8 cellular contexts compared by ENCODE assay signal in the genomic region with DNA sequence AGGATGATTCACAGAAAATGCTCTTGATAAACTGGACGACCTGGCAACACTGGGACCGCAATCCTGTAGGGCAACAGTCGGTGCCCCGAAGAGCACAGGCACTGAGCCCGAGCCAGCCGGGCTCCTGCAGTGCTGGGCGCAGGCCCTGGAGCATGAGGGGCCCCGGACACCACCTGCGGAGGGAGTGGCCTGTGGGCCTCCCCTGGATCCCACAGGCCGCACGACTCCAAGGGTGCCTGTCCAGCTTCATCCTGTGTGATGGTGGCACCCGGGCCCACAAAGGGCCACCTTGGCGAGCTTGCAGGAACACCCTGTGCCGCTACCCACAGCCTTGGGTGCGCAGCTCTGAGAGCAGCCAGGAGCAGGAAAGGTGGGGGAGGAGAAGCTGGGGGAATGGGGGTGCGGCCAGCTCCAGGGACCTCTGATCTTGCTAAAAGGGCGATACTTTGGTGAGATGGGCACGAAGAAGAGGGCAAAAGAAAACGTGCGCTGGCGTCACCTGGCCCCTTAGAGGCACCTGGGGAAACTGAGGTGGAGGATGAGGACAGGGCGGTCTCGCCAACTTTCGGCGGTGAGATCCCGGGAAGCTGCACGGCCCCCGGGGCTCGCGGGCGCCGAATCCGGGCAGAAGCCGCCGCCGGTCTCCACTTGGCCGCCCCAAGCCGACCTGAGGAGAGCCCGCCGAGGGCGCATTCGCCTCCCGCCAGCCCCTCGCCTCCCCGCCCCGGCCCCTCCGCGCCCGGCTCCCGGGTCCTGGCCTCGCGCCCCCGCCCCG. TPM values are rescaled to one million over a fixed set of nuclear protein-coding genes. Genes with fewer than 3 reads are reported as not detected.
A peak's percentile ranks its signal among the peaks of the same experiment; 100 is the strongest.
DNase-seq lines count a peak whose midpoint lies in the region; ATAC-seq and TF ChIP-seq lines count a peak whose summit lies in the region.

No MANE protein-coding gene starts in this region.

- peak overlapping the region; percentile 68 for H3K9ac ChIP-seq in SK-N-SH

- H3K79me2 ChIP-seq in SK-N-SH (ENCODE audit: insufficient read depth), result peaks cover 42% of the 10 kb centered on the region

- no peak overlapping the region for H2AFZ ChIP-seq in SK-N-SH (ENCODE audit: low read depth)

- no peak for TF ChIP-seq RAD21 in SK-N-SH (IDR thresholded peaks at IDR 0.05; ENCODE audit: low read length)

- no peaks in the 10 kb centered on the region for H3K27me3 Mint-ChIP-seq in central memory CD8-positive, alpha-beta T cell

- H3K9me3 Mint-ChIP-seq in central memory CD8-positive, alpha-beta T cell, result no peaks in the 10 kb centered on the region
- no peaks in the 10 kb centered on the region for H3K9me3 Mint-ChIP-seq in stimulated activated effector memory CD8-positive, alpha-beta T cell treated with anti-CD3 and anti-CD28 coated beads, Interleukin-12 subunit alpha, Interleukin-12 subunit beta, amount 100 ng/mL, for 72 hours

- H3K36me3 Mint-ChIP-seq in central memory CD8-positive, alpha-beta T cell (ENCODE audit: insufficient read depth), result peaks cover 12% of the 10 kb centered on the region
- H3K36me3 Mint-ChIP-seq in stimulated activated effector memory CD8-positive, alpha-beta T cell treated with anti-CD3 and anti-CD28 coated beads, Interleukin-12 subunit alpha, Interleukin-12 subunit beta, amount 100 ng/mL, for 72 hours, result peaks cover 32% of the 10 kb centered on the region

- H3K9me3 ChIP-seq in SK-N-SH (no peaks in the 10 kb centered on the region), left lung (no peaks in the 10 kb centered on the region)

- H3K27me3 ChIP-seq in SK-N-SH (ENCODE audit: insufficient read depth), result no peaks in the 10 kb centered on the region
- no peaks in the 10 kb centered on the region for H3K27me3 ChIP-seq in left lung

- H4K20me1 ChIP-seq in SK-N-SH (ENCODE audit: insufficient read depth), result peaks cover 16% of the 10 kb centered on the region; the same call in 1 of the 2 replicates

- H3F3A ChIP-seq in SK-N-SH (replicated peaks; ENCODE audit: insufficient read depth), result no peaks in the 10 kb centered on the region

- CTCF ChIA-PET in SK-N-SH (lab: Yijun Ruan, JAX), result interaction anchor here (0.7 to 2.3 kb wide), 9 partner anchors 9 to 184 kb away, joined by 3 to 16 read pairs (median 5); no protein-coding TSS in a partner anchor

- intact Hi-C loops in left lung (cut with DNase I), result loop anchor here in 1 of 2 donors (10.0 kb wide), 1 partner anchor 142 kb away; no protein-coding TSS in a partner anchor

- POLR2A ChIA-PET in SK-N-SH (lab: Yijun Ruan, JAX), result interaction anchor here (0.6 to 0.7 kb wide), 2 partner anchors 15 to 269 kb away, joined by 3 read pairs; no protein-coding TSS in a partner anchor

- peaks cover 14% of the 10 kb centered on the region for H3K4me1 Mint-ChIP-seq in central memory CD8-positive, alpha-beta T cell
- H3K4me1 Mint-ChIP-seq in stimulated activated effector memory CD8-positive, alpha-beta T cell treated with anti-CD3 and anti-CD28 coated beads, Interleukin-12 subunit alpha, Interleukin-12 subunit beta, amount 100 ng/mL, for 72 hours, result peaks cover 9% of the 10 kb centered on the region

- peak overlapping the region; percentile 69 for H3K27ac Mint-ChIP-seq in central memory CD8-positive, alpha-beta T cell (ENCODE audit: low read depth)
- H3K27ac Mint-ChIP-seq in stimulated activated effector memory CD8-positive, alpha-beta T cell treated with anti-CD3 and anti-CD28 coated beads, Interleukin-12 subunit alpha, Interleukin-12 subunit beta, amount 100 ng/mL, for 72 hours, result peak overlapping the region; percentile 64

- no peaks in the 10 kb centered on the region for H3K9me2 ChIP-seq in SK-N-SH

- H3K4me3 ChIP-seq in SK-N-SH (ENCODE audit: low read depth in 2 of 2, low read length in 1 of 2) (peak overlapping the region; percentile 56 to 76), left lung (peak overlapping the region; percentile 53 to 68)

- H3K4me2 ChIP-seq in SK-N-SH, result peak overlapping the region; percentile 98

- no peak for TF ChIP-seq EP300 in SK-N-SH (IDR thresholded peaks at IDR 0.05; ENCODE audit: borderline replicate concordance in 1 of 2, low read depth in 1 of 2, low read length in 1 of 2)

- H3K4me1 ChIP-seq in SK-N-SH (ENCODE audit: control insufficient read depth in 1 of 2, insufficient read depth in 2 of 2, low read depth in 1 of 2, low read length in 1 of 2) (peaks cover 0 to 9% of the 10 kb centered on the region in 2 experiments; a peak in 2 of 4 replicates), left lung (peaks cover 0 to 32% of the 10 kb centered on the region in 2 donors)

- H3K36me3 ChIP-seq in SK-N-SH (replicated peaks in 1 of 2; ENCODE audit: control insufficient read depth in 1 of 2, insufficient read depth in 2 of 2, low read length in 1 of 2) (peaks cover 20 to 28% of the 10 kb centered on the region in 2 experiments), left lung (peaks cover 0 to 28% of the 10 kb centered on the region in 2 donors)

- DNase-seq in GM03348 (ENCODE audit: low spot score) (peak; percentile 72), SK-N-SH (peak; percentile 79), left lung (peak; percentile 44 to 82), inferior parietal cortex (ENCODE audit: extremely low spot score) (no peak)
- DNase-seq in central memory CD8-positive, alpha-beta T cell (ENCODE audit: low spot score in 2 of 2), result no peak
- DNase-seq in stimulated activated effector memory CD8-positive, alpha-beta T cell treated with anti-CD3 and anti-CD28 coated beads, Interleukin-12 subunit alpha, Interleukin-12 subunit beta, amount 100 ng/mL, for 72 hours (ENCODE audit: low spot score in 2 of 2), result peak in 1 of 2 donors; percentile 63

- ATAC-seq in HG02763 (IDR thresholded peaks at IDR 0.05; ENCODE audit: unreplicated experiment), result peak; percentile 3
- peak; percentile 11 for ATAC-seq in central memory CD8-positive, alpha-beta T cell (replicated peaks; ENCODE audit: extremely low read depth, poor library complexity, severe bottlenecking)
- ATAC-seq in left lung, result peak; percentile 35
- ATAC-seq in stimulated activated effector memory CD8-positive, alpha-beta T cell treated with anti-CD3 and anti-CD28 coated beads, Interleukin-12 subunit alpha, Interleukin-12 subunit beta, amount 100 ng/mL, for 72 hours, result peak; percentile 54
- no peak for ATAC-seq in GM18519 (IDR thresholded peaks at IDR 0.05; ENCODE audit: low FRiP score, unreplicated experiment)

- 14% methylated on average over 16 of the region's 54 CpGs for WGBS in SK-N-SH (ENCODE audit: low lambda C conversion rate)

- peak overlapping the region in 1 of 2 experiments; percentile 47; a peak in 2 of 4 replicates for H3K27ac ChIP-seq in SK-N-SH (ENCODE audit: low read depth in 2 of 2, low read length in 1 of 2)
- H3K27ac ChIP-seq in left lung, result peak overlapping the region; percentile 39 to 86

- H3K4me3 Mint-ChIP-seq in central memory CD8-positive, alpha-beta T cell, result peak overlapping the region; percentile 82
- peak overlapping the region; percentile 83 for H3K4me3 Mint-ChIP-seq in stimulated activated effector memory CD8-positive, alpha-beta T cell treated with anti-CD3 and anti-CD28 coated beads, Interleukin-12 subunit alpha, Interleukin-12 subunit beta, amount 100 ng/mL, for 72 hours

- TF ChIP-seq CTCF in SK-N-SH (IDR thresholded peaks at IDR 0.05) (no peak), left lung (IDR thresholded peaks at IDR 0.05) (no peak)

TF ChIP-seq in SK-N-SH, 30 proteins besides CTCF, POLR2A, EP300 and RAD21:
- TF ChIP-seq RFX5 (IDR thresholded peaks at IDR 0.05; ENCODE audit: low read length) (no peak), MEF2A (IDR thresholded peaks at IDR 0.05; ENCODE audit: borderline replicate concordance, low read depth) (no peak), RCOR1 (IDR thresholded peaks at IDR 0.05; ENCODE audit: low read length) (no peak), JUND (IDR thresholded peaks at IDR 0.05) (no peak), NFIC (IDR thresholded peaks at IDR 0.05; ENCODE audit: borderline replicate concordance) (no peak), FOXJ3 (CRISPR knock-in tag; IDR thresholded peaks at IDR 0.05) (no peak), MXI1 (IDR thresholded peaks at IDR 0.05; ENCODE audit: low read depth, low read length) (no peak; the same call in 1 of the 2 replicates), ELF1 (IDR thresholded peaks at IDR 0.05) (no peak), NRF1 (IDR thresholded peaks at IDR 0.05; ENCODE audit: low read depth, low read length) (no peak)
- TF ChIP-seq, protein P1, sequence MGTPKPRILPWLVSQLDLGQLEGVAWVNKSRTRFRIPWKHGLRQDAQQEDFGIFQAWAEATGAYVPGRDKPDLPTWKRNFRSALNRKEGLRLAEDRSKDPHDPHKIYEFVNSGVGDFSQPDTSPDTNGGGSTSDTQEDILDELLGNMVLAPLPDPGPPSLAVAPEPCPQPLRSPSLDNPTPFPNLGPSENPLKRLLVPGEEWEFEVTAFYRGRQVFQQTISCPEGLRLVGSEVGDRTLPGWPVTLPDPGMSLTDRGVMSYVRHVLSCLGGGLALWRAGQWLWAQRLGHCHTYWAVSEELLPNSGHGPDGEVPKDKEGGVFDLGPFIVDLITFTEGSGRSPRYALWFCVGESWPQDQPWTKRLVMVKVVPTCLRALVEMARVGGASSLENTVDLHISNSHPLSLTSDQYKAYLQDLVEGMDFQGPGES (IDR thresholded peaks at IDR 0.05; ENCODE audit: low read depth, low read length), result no peak
- TF ChIP-seq, protein P2, sequence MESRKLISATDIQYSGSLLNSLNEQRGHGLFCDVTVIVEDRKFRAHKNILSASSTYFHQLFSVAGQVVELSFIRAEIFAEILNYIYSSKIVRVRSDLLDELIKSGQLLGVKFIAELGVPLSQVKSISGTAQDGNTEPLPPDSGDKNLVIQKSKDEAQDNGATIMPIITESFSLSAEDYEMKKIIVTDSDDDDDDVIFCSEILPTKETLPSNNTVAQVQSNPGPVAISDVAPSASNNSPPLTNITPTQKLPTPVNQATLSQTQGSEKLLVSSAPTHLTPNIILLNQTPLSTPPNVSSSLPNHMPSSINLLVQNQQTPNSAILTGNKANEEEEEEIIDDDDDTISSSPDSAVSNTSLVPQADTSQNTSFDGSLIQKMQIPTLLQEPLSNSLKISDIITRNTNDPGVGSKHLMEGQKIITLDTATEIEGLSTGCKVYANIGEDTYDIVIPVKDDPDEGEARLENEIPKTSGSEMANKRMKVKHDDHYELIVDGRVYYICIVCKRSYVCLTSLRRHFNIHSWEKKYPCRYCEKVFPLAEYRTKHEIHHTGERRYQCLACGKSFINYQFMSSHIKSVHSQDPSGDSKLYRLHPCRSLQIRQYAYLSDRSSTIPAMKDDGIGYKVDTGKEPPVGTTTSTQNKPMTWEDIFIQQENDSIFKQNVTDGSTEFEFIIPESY (IDR thresholded peaks at IDR 0.05; ENCODE audit: borderline replicate concordance, low read depth), result no peak
TF ChIP-seq in SK-N-SH: peak in this region for 0.

RNA-seq across cellular contexts. Expression of gene TBC1D9B, which starts 0.7 kb away (rescaled TPM):
- 75.6 and 76.1 TPM in 2 replicates for polyA plus RNA-seq in SK-N-SH (2012; rRNA removed)
- polyA plus RNA-seq in SK-N-SH (2012; cell fraction: cytosol; rRNA removed), result 34.7 and 51.3 TPM in 2 replicates
- 214 and 216 TPM in 2 replicates for polyA plus RNA-seq in SK-N-SH (2012; cell fraction: nucleus; rRNA removed)
- 100 to 1,000 TPM; 106 to 124 TPM for total RNA-seq in left lung

RNA-seq across cellular contexts. Expression of gene MRNIP, which starts 48.4 kb away (rescaled TPM):
- polyA plus RNA-seq in SK-N-SH (2012; rRNA removed), result 32.8 and 34.9 TPM in 2 replicates
- polyA plus RNA-seq in SK-N-SH (2012; cell fraction: cytosol; rRNA removed), result 12.4 and 13.7 TPM in 2 replicates
- polyA plus RNA-seq in SK-N-SH (2012; cell fraction: nucleus; rRNA removed), result 283 and 329 TPM in 2 replicates
- 10 to 100 TPM; 16.9 to 18.2 TPM for total RNA-seq in left lung

Comparison
In these comparisons a context has a peak if more than half of its experiments do, and no peak if none do; other contexts are left out.
1. DNase-seq: peak in GM03348 (single experiment), SK-N-SH (single experiment) and left lung (2 of 2); none in central memory CD8-positive, alpha-beta T cell (0 of 2) and inferior parietal cortex (single experiment).